10 cellular contexts compared by ENCODE assay signal in the genomic region with DNA sequence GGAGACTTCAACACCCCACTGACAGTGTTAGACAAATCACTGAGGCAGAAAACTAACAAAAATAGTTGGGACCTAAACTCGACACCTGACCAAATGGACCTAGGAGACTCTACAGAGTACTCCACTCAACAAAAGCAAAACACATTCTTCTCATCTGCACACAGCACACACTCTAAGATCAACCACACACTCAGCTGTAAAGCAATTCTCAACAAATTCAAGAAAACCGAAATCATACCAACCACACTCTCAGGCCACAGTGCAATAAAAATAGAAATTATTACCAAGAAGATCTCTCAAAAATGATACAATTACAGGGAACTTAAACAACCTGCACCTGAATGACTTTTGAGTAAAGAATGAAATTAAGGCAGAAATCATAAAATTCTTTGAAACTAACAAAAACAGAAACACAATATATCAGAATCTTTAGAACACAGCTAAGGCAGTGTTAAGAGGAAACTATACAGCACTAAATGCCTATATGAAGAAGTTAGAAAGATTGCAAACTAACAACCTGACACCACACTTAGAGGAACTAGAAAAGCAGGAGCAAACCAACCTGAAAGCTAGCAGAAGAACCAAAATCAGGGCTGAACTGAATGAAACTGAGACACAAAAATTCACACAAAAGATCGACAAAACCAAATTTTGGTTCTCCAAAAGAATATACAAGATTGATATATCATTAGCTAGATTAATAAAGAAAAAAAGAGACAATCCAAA. TPM values are rescaled to one million over a fixed set of nuclear protein-coding genes. Genes with fewer than 3 reads are reported as not detected.
DNase-seq lines count a peak whose midpoint lies in the region; ATAC-seq and TF ChIP-seq lines count a peak whose summit lies in the region.
"Had no signal": no experiment of that assay in that cellular context is flagged by ENCODE, and none has a peak within 500 bp of the region (broad histone marks: within the 10 kb centered on the region; RNA-seq: fewer than 3 reads in every experiment).

No MANE protein-coding gene starts in this region.

- no peaks in the 10 kb centered on the region for H3K27me3 ChIP-seq in dorsolateral prefrontal cortex

- no peak overlapping the region for H3K4me3 ChIP-seq in dorsolateral prefrontal cortex

- ATAC-seq in GM18517 (IDR thresholded peaks at IDR 0.05; ENCODE audit: unreplicated experiment): peak; percentile 95
- ATAC-seq in GM21360 (IDR thresholded peaks at IDR 0.05; ENCODE audit: unreplicated experiment): peak; percentile 77
- ATAC-seq in HG02884 (IDR thresholded peaks at IDR 0.05; ENCODE audit: unreplicated experiment): peak; percentile 89
- peak; percentile 84 for ATAC-seq in HG03469 (IDR thresholded peaks at IDR 0.05; ENCODE audit: unreplicated experiment)

- no peak for DNase-seq in NOMO-1 treated with dmso at 0.1 percent for 144 hours (lab: John Stamatoyannopoulos, UW; ENCODE audit: unreplicated experiment)
- no peak for DNase-seq in NCI-H146 (lab: John Stamatoyannopoulos, UW)
- no peak for DNase-seq in GM10266 (ENCODE audit: extremely low spot score)
- no peak for DNase-seq in dorsolateral prefrontal cortex
- DNase-seq: activated effector memory CD4-positive, alpha-beta T cell treated with anti-CD3 and anti-CD28 coated beads, Interleukin-2, amount 50 U/mL, for 16 hours; trophoblast cell had no signal

- intact Hi-C loops in dorsolateral prefrontal cortex (cut with DNase I): no loop called here

- TF ChIP-seq CTCF in GM10266 (IDR thresholded peaks at IDR 0.05; ENCODE audit: control insufficient read depth, insufficient read depth, low read depth, missing control alignments): no peak
- TF ChIP-seq CTCF in dorsolateral prefrontal cortex (IDR thresholded peaks at IDR 0.05 in 54 of 56, conservative IDR thresholded peaks at IDR 0.05 in 2 of 56; ENCODE audit: low read depth in 1 of 56, partially characterized antibody in 56 of 56): no peak

- H3K27ac ChIP-seq in dorsolateral prefrontal cortex: no peak overlapping the region

RNA-seq across cellular contexts. Expression of a gene that starts 46.3 kb away (rescaled TPM):
- 10 to 100 TPM; 15.2 to 42.3 (median 25.8) TPM for total RNA-seq in dorsolateral prefrontal cortex
